ENCODE assay signal across 20 cellular contexts in genomic region chr11:93773601-93774200, GRCh38. TPM values are rescaled to one million over a fixed set of nuclear protein-coding genes. Genes with fewer than 3 reads are reported as not detected.
DNase-seq lines count a peak whose midpoint lies in the region; ATAC-seq lines count a peak whose summit lies in the region.
"Had no signal": no experiment of that assay in that cellular context is flagged by ENCODE, and none has a peak within 500 bp of the region (broad histone marks: within the 10 kb centered on the region; RNA-seq: fewer than 3 reads in every experiment).

No MANE protein-coding gene starts in this region.

- H3K36me3 Mint-ChIP-seq in activated T-helper 1 cell treated with anti-CD3 and anti-CD28 coated beads, Interleukin-12 subunit alpha, Interleukin-12 subunit beta, Interleukin-2, Interleukin-4 antibody, amounts not matched to agents 30 ng/mL and 10 ng/mL and 1 ng/mL, durations not matched to agents 14 hours and 24 hours and 36 hours (ENCODE audit: low read depth): peaks cover 2% of the 10 kb centered on the region
- H3K36me3 Mint-ChIP-seq: CD8-positive, alpha-beta memory T cell had no signal

- H3K27me3 Mint-ChIP-seq in stimulated activated naive CD8-positive, alpha-beta T cell treated with anti-CD3 and anti-CD28 coated beads, Interleukin-15, amount 100 ng/mL, for 72 hours: no peaks in the 10 kb centered on the region
- no peaks in the 10 kb centered on the region for H3K27me3 Mint-ChIP-seq in activated T-helper 1 cell treated with anti-CD3 and anti-CD28 coated beads, Interleukin-12 subunit alpha, Interleukin-12 subunit beta, Interleukin-2, Interleukin-4 antibody, amounts not matched to agents 30 ng/mL and 10 ng/mL and 1 ng/mL, durations not matched to agents 14 hours and 24 hours and 36 hours (ENCODE audit: insufficient read depth)
- H3K27me3 Mint-ChIP-seq: B cell; CD4-positive, alpha-beta T cell; CD8-positive, alpha-beta memory T cell had no signal

- peak; percentile 21 for DNase-seq in H7
- DNase-seq in trophoblast cell: no peak
- no peak for DNase-seq in stimulated activated naive CD8-positive, alpha-beta T cell treated with anti-CD3 and anti-CD28 coated beads, Interleukin-15, amount 100 ng/mL, for 72 hours
- DNase-seq in stimulated activated CD4-positive, alpha-beta T cell treated with anti-CD3 and anti-CD28 coated beads, Interleukin-4, amount 100 ng/mL, for 4 hours: no peak
- DNase-seq in activated T-helper 1 cell treated with anti-CD3 and anti-CD28 coated beads, Interleukin-12 subunit alpha, Interleukin-12 subunit beta, Interleukin-2, Interleukin-4 antibody, amounts not matched to agents 30 ng/mL and 10 ng/mL and 1 ng/mL, durations not matched to agents 14 hours and 24 hours and 36 hours (ENCODE audit: low spot score): no peak
- DNase-seq: CD4-positive, alpha-beta T cell; CD8-positive, alpha-beta memory T cell; DMS 273 treated with DMSO at 0.1 percent for 48 hours; DMS79; EL; GDM1; HFFc6 had no signal

- H2BK120ac ChIP-seq in trophoblast cell (ENCODE audit: insufficient read depth, low read length, poor library complexity): no peak overlapping the region

- no peaks in the 10 kb centered on the region for H3K79me1 ChIP-seq in trophoblast cell (ENCODE audit: low read length)

- H3K9me3 Mint-ChIP-seq in stimulated activated naive CD8-positive, alpha-beta T cell treated with anti-CD3 and anti-CD28 coated beads, Interleukin-15, amount 100 ng/mL, for 72 hours: peaks cover 0 to 11% of the 10 kb centered on the region in 2 donors
- peaks cover 6% of the 10 kb centered on the region for H3K9me3 Mint-ChIP-seq in activated T-helper 1 cell treated with anti-CD3 and anti-CD28 coated beads, Interleukin-12 subunit alpha, Interleukin-12 subunit beta, Interleukin-2, Interleukin-4 antibody, amounts not matched to agents 30 ng/mL and 10 ng/mL and 1 ng/mL, durations not matched to agents 14 hours and 24 hours and 36 hours
- H3K9me3 Mint-ChIP-seq: CD4-positive, alpha-beta T cell; CD8-positive, alpha-beta memory T cell had no signal

- H2BK5ac ChIP-seq in trophoblast cell (ENCODE audit: low read depth, low read length, poor library complexity): no peak overlapping the region

- H3K27ac ChIP-seq in BLaER1 treated with 17β-estradiol and CSF1 and Interleukin-3, amounts not matched to agents 10 nM and 100 nM: peak overlapping the region in 7 of 11 experiments; percentile 50 to 65 (median 61); a peak in 9 of 22 replicates
- H3K27ac ChIP-seq in trophoblast cell (ENCODE audit: low read depth, low read length): no peak overlapping the region

- H4K8ac ChIP-seq in trophoblast cell (ENCODE audit: low read depth, low read length): no peak overlapping the region

- H3K4me3 ChIP-seq in BLaER1 treated with 17β-estradiol and CSF1 and Interleukin-3, amounts not matched to agents 10 nM and 100 nM: no peak overlapping the region
- H3K4me3 ChIP-seq in H7 (ENCODE audit: insufficient read depth, low read depth, low read length) (no peak overlapping the region), trophoblast cell (ENCODE audit: low read depth, low read length) (no peak overlapping the region)
- H3K4me3 ChIP-seq: BLaER1, GM12878, GM23338, HAP-1 had no signal

- no peak overlapping the region for H3K18ac ChIP-seq in trophoblast cell (ENCODE audit: low read length)

- H4K91ac ChIP-seq in trophoblast cell (ENCODE audit: low read depth, low read length): no peak overlapping the region

- no peak overlapping the region for H2AK5ac ChIP-seq in trophoblast cell (ENCODE audit: low read length)

- no peaks in the 10 kb centered on the region for H4K20me1 ChIP-seq in BLaER1 treated with 17β-estradiol and CSF1 and Interleukin-3, amounts not matched to agents 10 nM and 100 nM
- H4K20me1 ChIP-seq: BLaER1 had no signal

- H2BK12ac ChIP-seq in trophoblast cell (ENCODE audit: low read length): no peak overlapping the region

- no CpG with 5 or more reads among the region's 10 CpGs for WGBS in trophoblast cell (ENCODE audit: extremely low coverage, insufficient coverage, insufficient read length)

- peak; percentile 50 for ATAC-seq in stimulated activated naive CD8-positive, alpha-beta T cell treated with anti-CD3 and anti-CD28 coated beads, Interleukin-15, amount 100 ng/mL, for 72 hours
- ATAC-seq in HG03469 (IDR thresholded peaks at IDR 0.05; ENCODE audit: unreplicated experiment) (no peak), GM18520 (IDR thresholded peaks at IDR 0.05; ENCODE audit: unreplicated experiment) (no peak)
- ATAC-seq: GM12878 had no signal

- H3K9me3 ChIP-seq in BLaER1 treated with 17β-estradiol and CSF1 and Interleukin-3, amounts not matched to agents 10 nM and 100 nM (replicated peaks in 1 of 11): peaks cover 16 to 39% (median 28%) of the 10 kb centered on the region in 11 experiments
- H3K9me3 ChIP-seq in trophoblast cell (ENCODE audit: insufficient read depth, low read depth, low read length): no peaks in the 10 kb centered on the region
- H3K9me3 ChIP-seq: HAP-1 had no signal

- H3K79me2 ChIP-seq in trophoblast cell (ENCODE audit: control insufficient read depth, insufficient read depth, low read length, poor library complexity): no peaks in the 10 kb centered on the region

- no peak overlapping the region for H3K27ac Mint-ChIP-seq in stimulated activated naive CD8-positive, alpha-beta T cell treated with anti-CD3 and anti-CD28 coated beads, Interleukin-15, amount 100 ng/mL, for 72 hours
- no peak overlapping the region for H3K27ac Mint-ChIP-seq in activated T-helper 1 cell treated with anti-CD3 and anti-CD28 coated beads, Interleukin-12 subunit alpha, Interleukin-12 subunit beta, Interleukin-2, Interleukin-4 antibody, amounts not matched to agents 30 ng/mL and 10 ng/mL and 1 ng/mL, durations not matched to agents 14 hours and 24 hours and 36 hours
- H3K27ac Mint-ChIP-seq: B cell; CD4-positive, alpha-beta T cell; CD8-positive, alpha-beta memory T cell; GM23338; HFFc6 had no signal

- no peak overlapping the region for H2AFZ ChIP-seq in trophoblast cell (ENCODE audit: insufficient read depth, low read length, poor library complexity)
- H2AFZ ChIP-seq: GM23338 had no signal

- intact Hi-C loops in activated T-helper 1 cell treated with anti-CD3 and anti-CD28 coated beads, Interleukin-12 subunit alpha, Interleukin-12 subunit beta, Interleukin-2, Interleukin-4 antibody, amounts not matched to agents 30 ng/mL and 10 ng/mL and 1 ng/mL, durations not matched to agents 14 hours and 24 hours and 36 hours (cut with micrococcal nuclease): no loop called here

- no peaks in the 10 kb centered on the region for H3K4me1 Mint-ChIP-seq in stimulated activated naive CD8-positive, alpha-beta T cell treated with anti-CD3 and anti-CD28 coated beads, Interleukin-15, amount 100 ng/mL, for 72 hours
- H3K4me1 Mint-ChIP-seq in activated T-helper 1 cell treated with anti-CD3 and anti-CD28 coated beads, Interleukin-12 subunit alpha, Interleukin-12 subunit beta, Interleukin-2, Interleukin-4 antibody, amounts not matched to agents 30 ng/mL and 10 ng/mL and 1 ng/mL, durations not matched to agents 14 hours and 24 hours and 36 hours (ENCODE audit: low read depth): no peaks in the 10 kb centered on the region
- H3K4me1 Mint-ChIP-seq: B cell; CD8-positive, alpha-beta memory T cell; GM23338 had no signal

- no peak overlapping the region for H3K4ac ChIP-seq in trophoblast cell (ENCODE audit: low read depth, low read length)

- peak overlapping the region in 7 of 11 experiments; percentile 27 to 64 (median 48); a peak in 10 of 22 replicates for H3K4me2 ChIP-seq in BLaER1 treated with 17β-estradiol and CSF1 and Interleukin-3, amounts not matched to agents 10 nM and 100 nM
- no peak overlapping the region for H3K4me2 ChIP-seq in trophoblast cell (ENCODE audit: low read length)
- H3K4me2 ChIP-seq: GM23338 had no signal

- peaks cover 6 to 16% (median 12%) of the 10 kb centered on the region in 11 experiments; a peak in 13 of 22 replicates for H3K36me3 ChIP-seq in BLaER1 treated with 17β-estradiol and CSF1 and Interleukin-3, amounts not matched to agents 10 nM and 100 nM
- H3K36me3 ChIP-seq in H7 (replicated peaks; ENCODE audit: control insufficient read depth, insufficient read depth, low read length): no peaks in the 10 kb centered on the region
- no peaks in the 10 kb centered on the region for H3K36me3 ChIP-seq in trophoblast cell (ENCODE audit: control insufficient read depth in 1 of 2, insufficient read depth in 2 of 2, low read length in 2 of 2)
- H3K36me3 ChIP-seq: HAP-1 had no signal

- no peak overlapping the region for H3K4me3 Mint-ChIP-seq in stimulated activated naive CD8-positive, alpha-beta T cell treated with anti-CD3 and anti-CD28 coated beads, Interleukin-15, amount 100 ng/mL, for 72 hours
- no peak overlapping the region for H3K4me3 Mint-ChIP-seq in activated T-helper 1 cell treated with anti-CD3 and anti-CD28 coated beads, Interleukin-12 subunit alpha, Interleukin-12 subunit beta, Interleukin-2, Interleukin-4 antibody, amounts not matched to agents 30 ng/mL and 10 ng/mL and 1 ng/mL, durations not matched to agents 14 hours and 24 hours and 36 hours
- H3K4me3 Mint-ChIP-seq: B cell; CD4-positive, alpha-beta T cell; CD8-positive, alpha-beta memory T cell; GM23338; HFFc6 had no signal

- H3K4me1 ChIP-seq in BLaER1 treated with 17β-estradiol and CSF1 and Interleukin-3, amounts not matched to agents 10 nM and 100 nM: peaks cover 11 to 44% (median 26%) of the 10 kb centered on the region in 10 experiments
- no peaks in the 10 kb centered on the region for H3K4me1 ChIP-seq in trophoblast cell (ENCODE audit: control insufficient read depth in 1 of 2, insufficient read depth in 2 of 2, low read length in 2 of 2)
- H3K4me1 ChIP-seq: HAP-1 had no signal

- H4K12ac ChIP-seq in trophoblast cell (ENCODE audit: low read depth, low read length): peak overlapping the region; percentile 25

- no peaks in the 10 kb centered on the region for H3K27me3 ChIP-seq in BLaER1 treated with 17β-estradiol and CSF1 and Interleukin-3, amounts not matched to agents 10 nM and 100 nM
- H3K27me3 ChIP-seq in H7 (ENCODE audit: control insufficient read depth, insufficient read depth, low read length) (no peaks in the 10 kb centered on the region), trophoblast cell (ENCODE audit: insufficient read depth, low read length) (no peaks in the 10 kb centered on the region)
- H3K27me3 ChIP-seq: BLaER1 had no signal

- no peak overlapping the region for H3K9ac ChIP-seq in BLaER1 treated with 17β-estradiol and CSF1 and Interleukin-3, amounts not matched to agents 10 nM and 100 nM
- H3K9ac ChIP-seq in trophoblast cell (ENCODE audit: low read length): no peak overlapping the region
- H3K9ac ChIP-seq: BLaER1 had no signal

- H3K23ac ChIP-seq in trophoblast cell (ENCODE audit: low read length): no peak overlapping the region

- no peak overlapping the region for H3K14ac ChIP-seq in trophoblast cell (ENCODE audit: low read length)

RNA-seq across cellular contexts. Expression of gene MED17, which starts 10.4 kb away (rescaled TPM):
- 24.5 and 36.8 TPM in 2 replicates for total RNA-seq in H7 (2014; rRNA removed; shearing (Covaris generic))
- polyA plus RNA-seq in trophoblast cell (2013): 22.5 and 23.6 TPM in 2 replicates
- total RNA-seq in activated T-helper 1 cell treated with anti-CD3 and anti-CD28 coated beads, Interleukin-12 subunit alpha, Interleukin-12 subunit beta, Interleukin-2, Interleukin-4 antibody, amounts not matched to agents 30 ng/mL and 10 ng/mL and 1 ng/mL, durations not matched to agents 14 hours and 24 hours and 36 hours: 55.8 and 59.4 TPM in 2 replicates

RNA-seq across cellular contexts. Expression of gene C11orf54, which starts 32.2 kb away (rescaled TPM):
- 19.3 and 27.0 TPM in 2 replicates for total RNA-seq in H7 (2014; rRNA removed; shearing (Covaris generic))
- 11.3 and 12.1 TPM in 2 replicates for polyA plus RNA-seq in trophoblast cell (2013)
- total RNA-seq in activated T-helper 1 cell treated with anti-CD3 and anti-CD28 coated beads, Interleukin-12 subunit alpha, Interleukin-12 subunit beta, Interleukin-2, Interleukin-4 antibody, amounts not matched to agents 30 ng/mL and 10 ng/mL and 1 ng/mL, durations not matched to agents 14 hours and 24 hours and 36 hours: 19.3 and 21.6 TPM in 2 replicates

RNA-seq across cellular contexts. Expression of gene TAF1D, which starts 32.4 kb away (rescaled TPM):
- total RNA-seq in H7 (2014; rRNA removed; shearing (Covaris generic)): 84.6 and 171 TPM in 2 replicates
- polyA plus RNA-seq in trophoblast cell (2013): 148 and 162 TPM in 2 replicates
- total RNA-seq in activated T-helper 1 cell treated with anti-CD3 and anti-CD28 coated beads, Interleukin-12 subunit alpha, Interleukin-12 subunit beta, Interleukin-2, Interleukin-4 antibody, amounts not matched to agents 30 ng/mL and 10 ng/mL and 1 ng/mL, durations not matched to agents 14 hours and 24 hours and 36 hours: 337 and 345 TPM in 2 replicates
